ENCODE assay signal across 8 cellular contexts in genomic region chr6:27517928-27518787, GRCh38. TPM values are rescaled to one million over a fixed set of nuclear protein-coding genes. Genes with fewer than 3 reads are reported as not detected.
DNase-seq lines count a peak whose midpoint lies in the region; ATAC-seq, FAIRE-seq and TF ChIP-seq lines count a peak whose summit lies in the region.

No MANE protein-coding gene starts in this region.

- no peaks in the 10 kb centered on the region for H3K36me3 Mint-ChIP-seq in nephron progenitor cell (ENCODE audit: low read depth)

- FAIRE-seq in H54 (lab: Jason Lieb, UNC), result peak; percentile 97

- H3K4me1 ChIP-seq in Peyer's patch, result peaks cover 0 to 5% (median 0%) of the 10 kb centered on the region in 4 donors
- peaks cover 4% of the 10 kb centered on the region for H3K4me1 ChIP-seq in effector memory CD4-positive, alpha-beta T cell (ENCODE audit: control insufficient read depth, insufficient read depth, low read length, poor library complexity, severe bottlenecking)

- peaks cover 7% of the 10 kb centered on the region for H3K4me1 Mint-ChIP-seq in nephron progenitor cell

- peak overlapping the region; percentile 93 for H3K4me3 Mint-ChIP-seq in nephron progenitor cell

- peaks cover 25% of the 10 kb centered on the region for H3K27me3 Mint-ChIP-seq in nephron progenitor cell (ENCODE audit: low read depth, poor library complexity)

- peak overlapping the region; percentile 54 to 71 (median 60) for H3K4me3 ChIP-seq in Peyer's patch
- H3K4me3 ChIP-seq in effector memory CD4-positive, alpha-beta T cell (ENCODE audit: insufficient read depth, low read depth, low read length, poor library complexity, severe bottlenecking), result peak overlapping the region; percentile 85

- H3K36me3 ChIP-seq in Peyer's patch, result no peaks in the 10 kb centered on the region
- H3K36me3 ChIP-seq in effector memory CD4-positive, alpha-beta T cell (ENCODE audit: control insufficient read depth, insufficient read depth, low read length), result no peaks in the 10 kb centered on the region

- no peak for ATAC-seq in GM19328 (IDR thresholded peaks at IDR 0.05; ENCODE audit: unreplicated experiment)
- ATAC-seq in GM18519 (IDR thresholded peaks at IDR 0.05; ENCODE audit: low FRiP score, unreplicated experiment), result no peak

- intact Hi-C loops in posterior vena cava (cut with DNase I), result loop anchor here in 1 of 2 donors (10.0 kb wide), 1 partner anchor 237 kb away; no protein-coding TSS in a partner anchor

- no peak for TF ChIP-seq CTCF in Peyer's patch (IDR thresholded peaks at IDR 0.05)
- TF ChIP-seq CTCF in nephron progenitor cell (IDR thresholded peaks at IDR 0.05), result no peak

- peak overlapping the region in 3 of 4 donors; percentile 70 to 76 (median 75) for H3K27ac ChIP-seq in Peyer's patch
- H3K27ac ChIP-seq in effector memory CD4-positive, alpha-beta T cell (ENCODE audit: insufficient read depth, low read length, poor library complexity, severe bottlenecking), result peak overlapping the region; percentile 59

- peak; percentile 17 for DNase-seq in Ammon's horn (ENCODE audit: low spot score)
- no peak for DNase-seq in H54 (ENCODE audit: insufficient read length, low spot score)
- DNase-seq in Peyer's patch, result no peak
- no peak for DNase-seq in effector memory CD4-positive, alpha-beta T cell
- no peak for DNase-seq in nephron progenitor cell
- DNase-seq in posterior vena cava (ENCODE audit: low spot score), result no peak

- H3K9me3 Mint-ChIP-seq in nephron progenitor cell, result no peaks in the 10 kb centered on the region

- H3K27me3 ChIP-seq in Peyer's patch, result no peaks in the 10 kb centered on the region
- peaks cover 9% of the 10 kb centered on the region for H3K27me3 ChIP-seq in effector memory CD4-positive, alpha-beta T cell (replicated peaks; ENCODE audit: control insufficient read depth, insufficient read depth, low read length, poor library complexity, severe bottlenecking)

- H3K9me3 ChIP-seq in Peyer's patch, result no peaks in the 10 kb centered on the region
- no peaks in the 10 kb centered on the region for H3K9me3 ChIP-seq in effector memory CD4-positive, alpha-beta T cell (ENCODE audit: control insufficient read depth, low read length)

- no peak overlapping the region for H3K27ac Mint-ChIP-seq in nephron progenitor cell

- no peak for TF ChIP-seq POLR2A in H54 (IDR thresholded peaks at IDR 0.05; ENCODE audit: low read depth, low read length)
- no peak for TF ChIP-seq POLR2A in Peyer's patch (IDR thresholded peaks at IDR 0.05)

RNA-seq across cellular contexts. Expression of gene ZNF184, which starts 45.3 kb away (rescaled TPM):
- 1 to 10 TPM; 4.9 to 6.8 (median 5.8) TPM for total RNA-seq in Peyer's patch
- 1 to 10 TPM; 6.3 to 6.5 TPM for total RNA-seq in posterior vena cava
